Comparison of ENCODE assay signal across 10 cellular contexts in the genomic region with DNA sequence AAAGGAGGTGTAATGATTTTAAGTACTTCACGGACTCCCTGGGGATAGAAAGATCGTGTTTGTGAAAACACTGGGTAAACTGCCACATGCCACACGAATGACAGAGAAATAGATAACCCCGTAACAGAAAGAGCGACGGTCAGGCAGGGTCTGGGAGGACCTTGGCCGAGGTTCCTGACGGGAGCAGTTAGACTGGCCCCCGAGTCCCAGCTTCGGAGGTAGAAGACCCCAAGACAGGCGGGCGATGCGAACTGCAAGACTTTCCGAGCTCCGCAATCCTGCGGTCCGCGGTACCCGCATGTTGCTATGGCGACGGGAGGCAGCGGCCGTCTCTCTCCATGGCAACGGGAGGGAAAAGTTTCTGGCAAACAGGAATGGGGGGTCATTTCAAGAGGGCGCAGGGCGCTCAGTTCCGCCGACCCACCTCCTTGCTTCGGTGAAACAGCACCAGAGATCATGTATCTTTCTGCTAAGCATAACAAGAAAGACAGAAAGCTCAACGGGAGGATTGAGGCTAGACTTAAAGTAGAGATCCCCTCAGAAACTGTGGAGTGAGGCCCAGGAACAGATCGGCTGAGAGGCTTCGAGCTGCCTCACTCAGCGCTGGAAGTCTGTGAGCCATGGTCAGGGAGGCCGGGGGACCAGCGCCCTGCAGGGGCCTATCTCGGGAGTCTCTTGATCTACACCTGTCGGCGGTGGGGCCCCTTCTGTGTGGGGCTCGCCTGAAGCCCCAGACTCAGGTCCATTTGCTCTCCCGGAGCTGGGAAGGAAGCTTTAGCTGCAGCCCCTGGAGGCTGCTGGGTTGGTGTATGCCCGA. TPM values are rescaled to one million over a fixed set of nuclear protein-coding genes. Genes with fewer than 3 reads are reported as not detected.
A peak's percentile ranks its signal among the peaks of the same experiment; 100 is the strongest.
DNase-seq lines count a peak whose midpoint lies in the region; ATAC-seq, FAIRE-seq and TF ChIP-seq lines count a peak whose summit lies in the region.
"Had no signal": no experiment of that assay in that cellular context is flagged by ENCODE, and none has a peak within 500 bp of the region (broad histone marks: within the 10 kb centered on the region; RNA-seq: fewer than 3 reads in every experiment).

No MANE protein-coding gene starts in this region.

- FAIRE-seq in A549 (lab: Jason Lieb, UNC) (no peak), H54 (lab: Jason Lieb, UNC) (no peak)

- TF ChIP-seq EP300 in A549 (IDR thresholded peaks at IDR 0.05) = no peak

- no peak overlapping the region for H3K27ac ChIP-seq in A549
- H3K27ac ChIP-seq: brain microvascular endothelial cell had no signal

- no peak for DNase-seq in A549 (ENCODE audit: low read depth in 1 of 2, low spot score in 1 of 2)
- peak; percentile 23 for DNase-seq in amniotic epithelial cell (ENCODE audit: low read depth)
- peak; percentile 57 for DNase-seq in islet precursor cell
- no peak for DNase-seq in H54 (ENCODE audit: insufficient read length, low spot score)
- no peak for DNase-seq in HK-2 (ENCODE audit: unreplicated experiment)
- no peak for DNase-seq in ureter (ENCODE audit: low spot score)
- DNase-seq: brain microvascular endothelial cell had no signal

- ATAC-seq in A549 = no peak
- ATAC-seq in GM21360 (IDR thresholded peaks at IDR 0.05; ENCODE audit: unreplicated experiment) = no peak

- CTCF ChIA-PET in A549 (lab: Yijun Ruan, JAX) = interaction anchor here (1.0 to 2.3 kb wide), 7 partner anchors 11 to 176 kb away, joined by 3 to 8 read pairs (median 4); partner anchors contain the start of gene OLFML3

- TF ChIP-seq POLR2A in A549 (IDR thresholded peaks at IDR 0.05; ENCODE audit: low read length) (no peak), H54 (IDR thresholded peaks at IDR 0.05; ENCODE audit: low read depth, low read length) (no peak)

- POLR2A ChIA-PET in A549 (lab: Yijun Ruan, JAX) = no interaction called here

- no peak for TF ChIP-seq CTCF in A549 (IDR thresholded peaks at IDR 0.05)

- H3K4me1 ChIP-seq in A549 (0 out of 3 replicates have a peak, but pooled peaks cover 11% of the 10 kb centered on the region), ES-I3 (ENCODE audit: insufficient read depth, low read length) (peaks cover 20% of the 10 kb centered on the region)

- peak overlapping the region; percentile 96; the same call in 1 of the 3 replicates for H3K4me2 ChIP-seq in A549

- no peak overlapping the region for H3K4me3 ChIP-seq in A549

- 83% methylated on average over 33 of the region's 41 CpGs for WGBS in A549 (ENCODE audit: missing lambda C conversion rate)

- no peaks in the 10 kb centered on the region for H3K36me3 ChIP-seq in ES-I3 (ENCODE audit: insufficient read depth, low read length)
- H3K36me3 ChIP-seq: brain microvascular endothelial cell had no signal

- H3K9me3 ChIP-seq in A549 (no peaks in the 10 kb centered on the region), ES-I3 (ENCODE audit: control insufficient read depth, insufficient read depth, low read length) (no peaks in the 10 kb centered on the region; the same call in 1 of the 2 replicates)

- no peak for TF ChIP-seq RAD21 in A549 (conservative IDR thresholded peaks at IDR 0.05 in 1 of 2, IDR thresholded peaks at IDR 0.05 in 1 of 2)

- peak overlapping the region; percentile 48; the same call in 1 of the 2 replicates for H3K9ac ChIP-seq in ES-I3 (ENCODE audit: low read depth, low read length)

TF ChIP-seq in A549, 52 proteins besides CTCF, POLR2A, EP300 and RAD21:
- TF ChIP-seq NFE2L2 (conservative IDR thresholded peaks at IDR 0.05; ENCODE audit: low read length) = no peak
- no peak for TF ChIP-seq MAZ (IDR thresholded peaks at IDR 0.05; ENCODE audit: borderline replicate concordance, low read depth, low read length)
- no peak for TF ChIP-seq RFX5 (IDR thresholded peaks at IDR 0.05)
- TF ChIP-seq JUN (IDR thresholded peaks at IDR 0.05) = no peak
- TF ChIP-seq FOXS1 (CRISPR knock-in tag; IDR thresholded peaks at IDR 0.05) = no peak
- TF ChIP-seq HMGXB4 (CRISPR knock-in tag; IDR thresholded peaks at IDR 0.05; ENCODE audit: borderline replicate concordance) = no peak
- TF ChIP-seq, protein P1, sequence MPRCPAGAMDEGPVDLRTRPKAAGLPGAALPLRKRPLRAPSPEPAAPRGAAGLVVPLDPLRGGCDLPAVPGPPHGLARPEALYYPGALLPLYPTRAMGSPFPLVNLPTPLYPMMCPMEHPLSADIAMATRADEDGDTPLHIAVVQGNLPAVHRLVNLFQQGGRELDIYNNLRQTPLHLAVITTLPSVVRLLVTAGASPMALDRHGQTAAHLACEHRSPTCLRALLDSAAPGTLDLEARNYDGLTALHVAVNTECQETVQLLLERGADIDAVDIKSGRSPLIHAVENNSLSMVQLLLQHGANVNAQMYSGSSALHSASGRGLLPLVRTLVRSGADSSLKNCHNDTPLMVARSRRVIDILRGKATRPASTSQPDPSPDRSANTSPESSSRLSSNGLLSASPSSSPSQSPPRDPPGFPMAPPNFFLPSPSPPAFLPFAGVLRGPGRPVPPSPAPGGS (IDR thresholded peaks at IDR 0.05) = no peak
- no peak for TF ChIP-seq RNF2 (IDR thresholded peaks at IDR 0.05; ENCODE audit: borderline replicate concordance, low read depth)
- no peak for TF ChIP-seq KDM5A (IDR thresholded peaks at IDR 0.05)
- TF ChIP-seq ZSCAN20 (CRISPR knock-in tag; IDR thresholded peaks at IDR 0.05) = no peak
- TF ChIP-seq, protein P2, sequence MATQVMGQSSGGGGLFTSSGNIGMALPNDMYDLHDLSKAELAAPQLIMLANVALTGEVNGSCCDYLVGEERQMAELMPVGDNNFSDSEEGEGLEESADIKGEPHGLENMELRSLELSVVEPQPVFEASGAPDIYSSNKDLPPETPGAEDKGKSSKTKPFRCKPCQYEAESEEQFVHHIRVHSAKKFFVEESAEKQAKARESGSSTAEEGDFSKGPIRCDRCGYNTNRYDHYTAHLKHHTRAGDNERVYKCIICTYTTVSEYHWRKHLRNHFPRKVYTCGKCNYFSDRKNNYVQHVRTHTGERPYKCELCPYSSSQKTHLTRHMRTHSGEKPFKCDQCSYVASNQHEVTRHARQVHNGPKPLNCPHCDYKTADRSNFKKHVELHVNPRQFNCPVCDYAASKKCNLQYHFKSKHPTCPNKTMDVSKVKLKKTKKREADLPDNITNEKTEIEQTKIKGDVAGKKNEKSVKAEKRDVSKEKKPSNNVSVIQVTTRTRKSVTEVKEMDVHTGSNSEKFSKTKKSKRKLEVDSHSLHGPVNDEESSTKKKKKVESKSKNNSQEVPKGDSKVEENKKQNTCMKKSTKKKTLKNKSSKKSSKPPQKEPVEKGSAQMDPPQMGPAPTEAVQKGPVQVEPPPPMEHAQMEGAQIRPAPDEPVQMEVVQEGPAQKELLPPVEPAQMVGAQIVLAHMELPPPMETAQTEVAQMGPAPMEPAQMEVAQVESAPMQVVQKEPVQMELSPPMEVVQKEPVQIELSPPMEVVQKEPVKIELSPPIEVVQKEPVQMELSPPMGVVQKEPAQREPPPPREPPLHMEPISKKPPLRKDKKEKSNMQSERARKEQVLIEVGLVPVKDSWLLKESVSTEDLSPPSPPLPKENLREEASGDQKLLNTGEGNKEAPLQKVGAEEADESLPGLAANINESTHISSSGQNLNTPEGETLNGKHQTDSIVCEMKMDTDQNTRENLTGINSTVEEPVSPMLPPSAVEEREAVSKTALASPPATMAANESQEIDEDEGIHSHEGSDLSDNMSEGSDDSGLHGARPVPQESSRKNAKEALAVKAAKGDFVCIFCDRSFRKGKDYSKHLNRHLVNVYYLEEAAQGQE (IDR thresholded peaks at IDR 0.05) = no peak
- no peak for TF ChIP-seq HEYL (CRISPR knock-in tag; IDR thresholded peaks at IDR 0.05)
- no peak for TF ChIP-seq EHF (CRISPR knock-in tag; IDR thresholded peaks at IDR 0.05)
- TF ChIP-seq JUNB (IDR thresholded peaks at IDR 0.05) = no peak
- TF ChIP-seq NPAS2 (CRISPR knock-in tag; IDR thresholded peaks at IDR 0.05; ENCODE audit: borderline replicate concordance) = no peak
- TF ChIP-seq FOSL2 (IDR thresholded peaks at IDR 0.05) = no peak
- no peak for TF ChIP-seq FOSL2 (CRISPR knock-in tag; IDR thresholded peaks at IDR 0.05)

RNA-seq across cellular contexts. Expression of gene SYT6, which starts 0.7 kb away (rescaled TPM):
- polyA plus RNA-seq in A549 (2011; rRNA removed) (0.57 and 0.70 TPM in 2 replicates), A549 (2017; fragmentation: RNase III; extraction: RNeasy Plus Mini Kit Qiagen cat#74134 plus additional on column Dnase treatment) (0.49 to 1.1 TPM (median 0.60 TPM) in 3 replicates)
- 0.45 and 0.52 TPM in 2 replicates for polyA plus RNA-seq in A549 (2012; cell fraction: cytosol; rRNA removed)
- 0.46 and 0.83 TPM in 2 replicates for polyA plus RNA-seq in A549 (2012; cell fraction: nucleus; rRNA removed)
- polyA minus RNA-seq in A549 (2011; rRNA and poly(A)+ RNA removed) = 0.73 and 1.2 TPM in 2 replicates
- total RNA-seq in ureter = 0.47 TPM
- total RNA-seq: pulmonary artery endothelial cell had no signal

Comparison
In these comparisons a context has a peak if more than half of its experiments do, and no peak if none do; other contexts are left out.
1. DNase-seq: peak in amniotic epithelial cell (single experiment) and islet precursor cell (single experiment); none in A549 (0 of 2), H54 (single experiment), HK-2 (single experiment) and ureter (single experiment).